10 cellular contexts compared by ENCODE assay signal in genomic region chr9:83294816-83295215, GRCh38.
"Had no signal": no experiment of that assay in that cellular context is flagged by ENCODE, and none has a peak within 500 bp of the region (broad histone marks: within the 10 kb centered on the region; RNA-seq: fewer than 3 reads in every experiment).

No MANE protein-coding gene starts in this region.

- H3K9me3 ChIP-seq: HAP-1 had no signal

- H3K4me1 ChIP-seq: HAP-1 had no signal

- DNase-seq: GM23248, GOT3, H7, H9, HCEC 1CT, HFFc6 had no signal

- H3K4me2 ChIP-seq: GM23338 had no signal

- H2AFZ ChIP-seq: GM23248, GM23338 had no signal

- H3K27ac ChIP-seq: GM23248 had no signal

- H3K9ac ChIP-seq: GM23248 had no signal

- H3K36me3 ChIP-seq: HAP-1 had no signal

- H3K4me3 ChIP-seq: GM23248, GM23338, HAP-1 had no signal

- FAIRE-seq: H1, H54 had no signal
